ENCODE assay signal across 14 cellular contexts in genomic region chr12:50215033-50215432, GRCh38. TPM values are rescaled to one million over a fixed set of nuclear protein-coding genes. Genes with fewer than 3 reads are reported as not detected.
A peak's percentile ranks its signal among the peaks of the same experiment; 100 is the strongest.
DNase-seq lines count a peak whose midpoint lies in the region; ATAC-seq and TF ChIP-seq lines count a peak whose summit lies in the region.
"Had no signal": no experiment of that assay in that cellular context is flagged by ENCODE, and none has a peak within 500 bp of the region (broad histone marks: within the 10 kb centered on the region; RNA-seq: fewer than 3 reads in every experiment).

No MANE protein-coding gene starts in this region.

- no peak overlapping the region for H3K9ac ChIP-seq in SK-N-SH
- H3K9ac ChIP-seq in skeletal muscle satellite cell (ENCODE audit: low read depth, low read length), result no peak overlapping the region
- H3K9ac ChIP-seq: parathyroid adenoma had no signal

- peaks cover 100% of the 10 kb centered on the region for H3K79me2 ChIP-seq in SK-N-SH (ENCODE audit: insufficient read depth)

- WGBS in SK-N-SH (ENCODE audit: low lambda C conversion rate), result 63% methylated on average over 3 of the region's 3 CpGs
- WGBS in spleen, 5 donors, result 74 to 86% (median 79%) methylated on average over 3 of the region's 3 CpGs

- no peak for ATAC-seq in HG03139 (IDR thresholded peaks at IDR 0.05; ENCODE audit: unreplicated experiment)

- no peaks in the 10 kb centered on the region for H3K9me2 ChIP-seq in SK-N-SH

- H3K9me3 ChIP-seq in SK-N-SH (no peaks in the 10 kb centered on the region), skeletal muscle satellite cell (replicated peaks; ENCODE audit: low read length) (no peaks in the 10 kb centered on the region), spleen (no peaks in the 10 kb centered on the region)
- H3K9me3 ChIP-seq: testis had no signal

- no peaks in the 10 kb centered on the region for H3K27me3 ChIP-seq in SK-N-SH (ENCODE audit: insufficient read depth)
- no peaks in the 10 kb centered on the region for H3K27me3 ChIP-seq in skeletal muscle satellite cell (ENCODE audit: control insufficient read depth, insufficient read depth, low read length)
- no peaks in the 10 kb centered on the region for H3K27me3 ChIP-seq in spleen (replicated peaks in 1 of 7)
- H3K27me3 ChIP-seq: testis had no signal

- DNase-seq in activated T-cell treated with anti-CD3 and anti-CD28 coated beads, Interleukin-2, amount 50 U/mL, for 24 hours, result no peak
- no peak for DNase-seq in activated T-cell treated with anti-CD3 and anti-CD28 coated beads, Interleukin-2, amount 50 U/mL, for 48 hours
- DNase-seq in SK-N-SH (no peak), dermis blood vessel endothelial cell (peak; percentile 35), NCI-H1048 (lab: John Stamatoyannopoulos, UW) (no peak), spleen (no peak)
- DNase-seq: ACHN, aorta, H9, NCI-H1930, testis had no signal

- H3K4me3 ChIP-seq in SK-N-SH (ENCODE audit: low read depth in 2 of 2, low read length in 1 of 2) (no peak overlapping the region), skeletal muscle satellite cell (ENCODE audit: low read length) (no peak overlapping the region), spleen (no peak overlapping the region)
- H3K4me3 ChIP-seq: testis had no signal

- H3K36me3 ChIP-seq in SK-N-SH (replicated peaks in 1 of 2; ENCODE audit: control insufficient read depth in 1 of 2, insufficient read depth in 2 of 2, low read length in 1 of 2) (peaks cover 10 to 55% of the 10 kb centered on the region in 2 experiments), skeletal muscle satellite cell (ENCODE audit: insufficient read depth, low read length) (peaks cover 29% of the 10 kb centered on the region), spleen (peaks cover 0 to 9% (median 0%) of the 10 kb centered on the region in 6 donors)

- 0 out of 2 replicates have a peak overlapping the region, but pooled peaks have one; percentile 49 for H3K4me2 ChIP-seq in SK-N-SH
- H3K4me2 ChIP-seq in skeletal muscle satellite cell (ENCODE audit: low read length), result peak overlapping the region; percentile 45

- H3K9me3 Mint-ChIP-seq in activated T-cell treated with anti-CD3 and anti-CD28 coated beads, Interleukin-2, amount 50 U/mL, for 24 hours, result no peaks in the 10 kb centered on the region
- H3K9me3 Mint-ChIP-seq: H9 had no signal

- TF ChIP-seq RAD21 in SK-N-SH (IDR thresholded peaks at IDR 0.05; ENCODE audit: low read length), result no peak

- H3K4me1 ChIP-seq in SK-N-SH (ENCODE audit: control insufficient read depth in 1 of 2, insufficient read depth in 2 of 2, low read depth in 1 of 2, low read length in 1 of 2) (peaks cover 2 to 20% of the 10 kb centered on the region in 2 experiments; a peak in 3 of 4 replicates), skeletal muscle satellite cell (ENCODE audit: control insufficient read depth, insufficient read depth, low read length) (peaks cover 27% of the 10 kb centered on the region), spleen (peaks cover 13 to 79% (median 42%) of the 10 kb centered on the region in 6 donors)
- H3K4me1 ChIP-seq: parathyroid adenoma had no signal

- no peak for TF ChIP-seq CTCF in SK-N-SH (IDR thresholded peaks at IDR 0.05)
- no peak for TF ChIP-seq CTCF in spleen (IDR thresholded peaks at IDR 0.05 in 8 of 11, conservative IDR thresholded peaks at IDR 0.05 in 3 of 11)

- no peak for TF ChIP-seq POLR2A in spleen (IDR thresholded peaks at IDR 0.05)

- no peak; a peak in 1 of 4 replicates for TF ChIP-seq EP300 in SK-N-SH (IDR thresholded peaks at IDR 0.05; ENCODE audit: borderline replicate concordance in 1 of 2, low read depth in 1 of 2, low read length in 1 of 2)

- no peak overlapping the region for H2AFZ ChIP-seq in SK-N-SH (ENCODE audit: low read depth)
- H2AFZ ChIP-seq: parathyroid adenoma had no signal

- no peaks in the 10 kb centered on the region for H3K27me3 Mint-ChIP-seq in activated T-cell treated with anti-CD3 and anti-CD28 coated beads, Interleukin-2, amount 50 U/mL, for 24 hours

- POLR2A ChIA-PET in SK-N-SH (lab: Yijun Ruan, JAX), result no interaction called here

- H3K27ac Mint-ChIP-seq in activated T-cell treated with anti-CD3 and anti-CD28 coated beads, Interleukin-2, amount 50 U/mL, for 24 hours, result peak overlapping the region; percentile 73

- peaks cover 70% of the 10 kb centered on the region for H3K4me1 Mint-ChIP-seq in activated T-cell treated with anti-CD3 and anti-CD28 coated beads, Interleukin-2, amount 50 U/mL, for 24 hours (ENCODE audit: low read depth)

- CTCF ChIA-PET in SK-N-SH (lab: Yijun Ruan, JAX), result interaction anchor here (1.1 to 1.2 kb wide), 2 partner anchors 12 to 104 kb away, joined by 3 read pairs; no protein-coding TSS in a partner anchor

- H3K27ac ChIP-seq in SK-N-SH (ENCODE audit: low read depth in 2 of 2, low read length in 1 of 2), result peak overlapping the region in 1 of 2 experiments; percentile 15; a peak in 1 of 4 replicates
- H3K27ac ChIP-seq in spleen, result peak overlapping the region in 4 of 8 donors; percentile 21 to 83 (median 55)
- H3K27ac ChIP-seq: parathyroid adenoma, testis had no signal

- H3F3A ChIP-seq in SK-N-SH (replicated peaks; ENCODE audit: insufficient read depth), result peaks cover 54% of the 10 kb centered on the region

- H4K20me1 ChIP-seq in SK-N-SH (ENCODE audit: insufficient read depth), result peaks cover 8% of the 10 kb centered on the region

- no peak overlapping the region for H3K4me3 Mint-ChIP-seq in activated T-cell treated with anti-CD3 and anti-CD28 coated beads, Interleukin-2, amount 50 U/mL, for 24 hours
- H3K4me3 Mint-ChIP-seq: H9 had no signal

- intact Hi-C loops in spleen (cut with DNase I; ENCODE audit: low total_unique reads), result no loop called here

- H3K36me3 Mint-ChIP-seq in activated T-cell treated with anti-CD3 and anti-CD28 coated beads, Interleukin-2, amount 50 U/mL, for 24 hours (ENCODE audit: low read depth), result peaks cover 66% of the 10 kb centered on the region

TF ChIP-seq in SK-N-SH, 30 proteins besides CTCF, POLR2A, EP300 and RAD21:
- no peak for TF ChIP-seq TAF1 (IDR thresholded peaks at IDR 0.05; ENCODE audit: borderline replicate concordance, low read depth, low read length)
- peak; percentile 19; the same call in 1 of the 2 replicates for TF ChIP-seq RXRA (IDR thresholded peaks at IDR 0.05; ENCODE audit: borderline replicate concordance, low read depth)
- TF ChIP-seq SIN3A (IDR thresholded peaks at IDR 0.05; ENCODE audit: borderline replicate concordance, low read depth, low read length), result 0 out of 2 replicates have a peak, but pooled peaks have one; percentile 21
- no peak for TF ChIP-seq REST (IDR thresholded peaks at IDR 0.05; ENCODE audit: low read depth, low read length)
- peak; percentile 30; the same call in 1 of the 2 replicates for TF ChIP-seq JUND (IDR thresholded peaks at IDR 0.05)
- no peak for TF ChIP-seq POLR2AphosphoS5 (IDR thresholded peaks at IDR 0.05; ENCODE audit: low read depth, low read length)
- peak; percentile 65 for TF ChIP-seq PBX3 (IDR thresholded peaks at IDR 0.05)
- peak; percentile 52; the same call in 1 of the 2 replicates for TF ChIP-seq TCF12 (IDR thresholded peaks at IDR 0.05)
- TF ChIP-seq MXI1 (IDR thresholded peaks at IDR 0.05; ENCODE audit: low read depth, low read length), result no peak
- no peak for TF ChIP-seq FOXM1 (IDR thresholded peaks at IDR 0.05; ENCODE audit: low read depth)
- peak; percentile 49; the same call in 1 of the 2 replicates for TF ChIP-seq NFIC (IDR thresholded peaks at IDR 0.05; ENCODE audit: borderline replicate concordance)
- no peak for TF ChIP-seq MEF2A (IDR thresholded peaks at IDR 0.05; ENCODE audit: borderline replicate concordance, low read depth)

RNA-seq across cellular contexts. Expression of gene CERS5, which starts 47.9 kb away (rescaled TPM):
- polyA plus RNA-seq in SK-N-SH (2012; rRNA removed), result 56.9 and 68.3 TPM in 2 replicates
- 53.7 and 58.9 TPM in 2 replicates for polyA plus RNA-seq in SK-N-SH (2012; cell fraction: cytosol; rRNA removed)
- polyA plus RNA-seq in SK-N-SH (2012; cell fraction: nucleus; rRNA removed), result 123 and 155 TPM in 2 replicates
- 24.5 and 46.0 TPM in 2 replicates for total RNA-seq in dermis blood vessel endothelial cell
- total RNA-seq in skeletal muscle satellite cell (2012; rRNA removed), result 21.3 and 27.3 TPM in 2 replicates
- 10 to 100 TPM; 21.8 to 55.9 (median 41.3) TPM for total RNA-seq in spleen
- 10 to 100 TPM; 40.3 to 90.8 (median 58.1) TPM for polyA plus RNA-seq in spleen
